In genomic region chr2:218448934-218449333, GRCh38 we compare ENCODE assay signal across 11 cellular contexts. TPM values are rescaled to one million over a fixed set of nuclear protein-coding genes. Genes with fewer than 3 reads are reported as not detected.
DNase-seq lines count a peak whose midpoint lies in the region; ATAC-seq and TF ChIP-seq lines count a peak whose summit lies in the region.
"Had no signal": no experiment of that assay in that cellular context is flagged by ENCODE, and none has a peak within 500 bp of the region (broad histone marks: within the 10 kb centered on the region; RNA-seq: fewer than 3 reads in every experiment).

No MANE protein-coding gene starts in this region.

- H3K4me3 ChIP-seq in choroid plexus epithelial cell (ENCODE audit: low read depth, low read length) (no peak overlapping the region), prostate gland (no peak overlapping the region)
- H3K4me3 ChIP-seq: dorsolateral prefrontal cortex had no signal

- H3K36me3 ChIP-seq in prostate gland = no peaks in the 10 kb centered on the region

- ATAC-seq in HG03432 (IDR thresholded peaks at IDR 0.05; ENCODE audit: unreplicated experiment) = no peak

- no peaks in the 10 kb centered on the region for H3K9me3 ChIP-seq in prostate gland

- no peaks in the 10 kb centered on the region for H3K27me3 ChIP-seq in prostate gland (replicated peaks; ENCODE audit: insufficient read depth)
- H3K27me3 ChIP-seq: dorsolateral prefrontal cortex had no signal

- intact Hi-C loops in prostate gland (cut with DNase I) = no loop called here

- peak; percentile 28 for DNase-seq in ELF-1 (ENCODE audit: low read depth, low spot score)
- peak; percentile 55 for DNase-seq in NCI-H146 (lab: John Stamatoyannopoulos, UW)
- peak; percentile 20 for DNase-seq in choroid plexus epithelial cell (ENCODE audit: low read depth)
- peak; percentile 21 for DNase-seq in myocyte (ENCODE audit: low read depth)
- no peak for DNase-seq in prostate gland (ENCODE audit: low spot score)
- no peak for DNase-seq in Kasumi-1 (lab: John Stamatoyannopoulos, UW)
- no peak for DNase-seq in hepatic stellate cell (ENCODE audit: low spot score)
- DNase-seq: activated naive CD8-positive, alpha-beta T cell treated with anti-CD3 and anti-CD28 coated beads, Interleukin-2, amount 10 ng/mL, durations not matched to agents 7 days and 5 days; dorsolateral prefrontal cortex; GDM1 had no signal

- H3K4me1 ChIP-seq in prostate gland (replicated peaks) = no peaks in the 10 kb centered on the region

- TF ChIP-seq CTCF in choroid plexus epithelial cell (conservative IDR thresholded peaks at IDR 0.05; ENCODE audit: low read depth, low read length) (no peak), prostate gland (IDR thresholded peaks at IDR 0.05) (no peak)

- TF ChIP-seq POLR2A in prostate gland (IDR thresholded peaks at IDR 0.05) = no peak

- 56% methylated on average over 3 of the region's 3 CpGs for WGBS in prostate gland

- H3K27ac ChIP-seq in prostate gland = no peak overlapping the region
- H3K27ac ChIP-seq: dorsolateral prefrontal cortex had no signal

RNA-seq across cellular contexts. Expression of gene VIL1, which starts 30.0 kb away (rescaled TPM):
- not detected in 2 replicates for total RNA-seq in myocyte
- polyA plus RNA-seq in myocyte (2012) = 0.09 TPM
- total RNA-seq in prostate gland = under 1 TPM in 1 of 2 donors, not detected in 1; 0.09 TPM
- total RNA-seq: activated naive CD8-positive, alpha-beta T cell treated with anti-CD3 and anti-CD28 coated beads, Interleukin-2, amount 10 ng/mL, durations not matched to agents 7 days and 5 days had no signal

RNA-seq across cellular contexts. Expression of gene CTDSP1, which starts 49.3 kb away (rescaled TPM):
- total RNA-seq in myocyte (45.3 and 48.9 TPM in 2 replicates), prostate gland (100 to 1,000 TPM; 145 to 180 TPM)
- polyA plus RNA-seq in myocyte (2012) = 65.6 TPM

Comparison
In these comparisons a context has a peak if more than half of its experiments do, and no peak if none do; other contexts are left out.
1. DNase-seq: peak in ELF-1 (single experiment), NCI-H146 (single experiment), choroid plexus epithelial cell (single experiment) and myocyte (single experiment); none in prostate gland (single experiment), Kasumi-1 (0 of 2) and hepatic stellate cell (single experiment).